Comparison of ENCODE assay signal across 14 cellular contexts in the genomic region with DNA sequence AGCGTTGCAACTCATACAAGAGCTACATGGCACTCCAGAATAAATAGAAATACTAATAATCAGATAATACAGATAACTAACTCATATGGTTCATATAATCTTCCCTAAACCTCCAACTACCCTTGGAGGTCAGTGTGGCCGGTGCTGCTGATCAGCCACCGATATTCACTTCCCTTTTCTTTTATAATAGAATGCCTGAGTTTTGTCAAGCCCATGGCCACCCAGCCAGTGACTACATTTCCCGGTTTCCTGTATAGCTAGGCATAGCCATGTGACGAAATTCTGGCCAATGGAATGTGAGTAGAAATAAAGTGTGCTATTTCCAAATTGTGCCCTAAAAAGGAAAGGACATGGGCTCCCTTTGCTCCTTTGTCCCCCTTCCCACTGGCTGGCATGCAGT.
"Had no signal": no experiment of that assay in that cellular context is flagged by ENCODE, and none has a peak within 500 bp of the region (broad histone marks: within the 10 kb centered on the region; RNA-seq: fewer than 3 reads in every experiment).

No MANE protein-coding gene starts in this region.

- FAIRE-seq: endothelial cell of umbilical vein, islet of Langerhans had no signal

- H3K36me3 ChIP-seq: adrenal gland, colonic mucosa, tibial nerve had no signal

- H3K27ac ChIP-seq: colonic mucosa, foreskin keratinocyte, tibial nerve had no signal

- H3K4me1 ChIP-seq: colonic mucosa had no signal

- H3K27me3 ChIP-seq: adrenal gland, colonic mucosa, foreskin keratinocyte, tibial nerve had no signal

- H3K9me3 ChIP-seq: adrenal gland, colonic mucosa, tibial nerve had no signal

- DNase-seq: activated CD4-positive, alpha-beta T cell treated with anti-CD3 and anti-CD28 coated beads for 48 hours; activated naive CD4-positive, alpha-beta T cell treated with anti-CD3 and anti-CD28 coated beads, Interleukin-2, amount 10 ng/mL, durations not matched to agents 7 days and 5 days; adrenal gland; colonic mucosa; effector CD4-positive, alpha-beta T cell; foreskin keratinocyte; mammary epithelial cell; naive thymus-derived CD4-positive, alpha-beta T cell; right cardiac atrium had no signal

- H3K4me3 ChIP-seq: adrenal gland, colonic mucosa, tibial nerve had no signal

- ATAC-seq: foreskin keratinocyte; right cardiac atrium; stimulated activated effector memory CD8-positive, alpha-beta T cell treated with anti-CD3 and anti-CD28 coated beads, Interleukin-12 subunit alpha, Interleukin-12 subunit beta, amount 100 ng/mL, for 72 hours; WTC11 had no signal
